In the genomic region with DNA sequence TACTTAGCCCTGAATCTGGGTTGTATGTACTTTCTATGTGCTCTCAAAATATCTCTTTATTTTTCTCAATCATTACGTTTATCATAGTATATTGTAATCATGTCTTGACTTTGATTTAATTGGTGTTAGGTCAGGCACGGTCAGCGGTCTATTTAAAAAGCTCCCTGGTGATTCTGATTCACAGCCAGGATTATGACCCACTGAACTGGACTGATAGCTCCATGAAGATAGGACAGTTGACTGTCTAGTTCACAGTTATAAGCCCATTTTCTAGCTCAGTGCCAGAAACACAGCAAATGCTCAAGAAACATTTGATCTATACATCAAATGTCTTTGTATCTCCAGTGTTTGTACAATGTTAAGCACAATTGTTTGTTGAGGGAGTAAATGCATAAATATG, we compare ENCODE assay signal across 15 cellular contexts.
DNase-seq lines count a peak whose midpoint lies in the region; ATAC-seq, FAIRE-seq and TF ChIP-seq lines count a peak whose summit lies in the region.
"Had no signal": no experiment of that assay in that cellular context is flagged by ENCODE, and none has a peak within 500 bp of the region (broad histone marks: within the 10 kb centered on the region; RNA-seq: fewer than 3 reads in every experiment).

No MANE protein-coding gene starts in this region.

- in situ Hi-C loops in brain microvascular endothelial cell (cut with HindIII; ENCODE audit: low pct_ligation_motif_present, low sequenced_read_pairs): no loop called here

- peaks cover 11% of the 10 kb centered on the region for H3K4me1 Mint-ChIP-seq in MCF 10A (ENCODE audit: insufficient read depth, unreplicated experiment)
- H3K4me1 Mint-ChIP-seq in effector memory CD8-positive, alpha-beta T cell (ENCODE audit: low read depth in 2 of 2): no peaks in the 10 kb centered on the region

- no peaks in the 10 kb centered on the region for H3K9me3 ChIP-seq in osteoblast (ENCODE audit: low read depth, low read length)

- intact Hi-C loops in MCF 10A (cut with micrococcal nuclease): no loop called here

- no peaks in the 10 kb centered on the region for H4K20me1 ChIP-seq in osteoblast (ENCODE audit: insufficient read depth, low read length)
- H4K20me1 ChIP-seq: BLaER1 had no signal

- no peaks in the 10 kb centered on the region for H3K36me3 ChIP-seq in brain microvascular endothelial cell (replicated peaks)
- no peaks in the 10 kb centered on the region for H3K36me3 ChIP-seq in osteoblast (ENCODE audit: insufficient read depth, low read length)
- H3K36me3 ChIP-seq: BLaER1 had no signal

- peak; percentile 33 for FAIRE-seq in G401.6 (lab: Jason Lieb, UNC)

- BruUV-seq in MCF 10A (replicated peaks; lab: Mats Ljungman, UMichigan): no TSS peak

- H3K27me3 ChIP-seq in brain microvascular endothelial cell (replicated peaks) (no peaks in the 10 kb centered on the region), osteoblast (ENCODE audit: insufficient read depth, low read length) (no peaks in the 10 kb centered on the region)
- H3K27me3 ChIP-seq: BLaER1 had no signal

- no peak overlapping the region for H3K27ac Mint-ChIP-seq in MCF 10A (ENCODE audit: low read depth, unreplicated experiment)
- H3K27ac Mint-ChIP-seq in effector memory CD8-positive, alpha-beta T cell: no peak overlapping the region
- H3K27ac Mint-ChIP-seq: H9 had no signal

- no peak overlapping the region for H3K4me2 ChIP-seq in osteoblast (ENCODE audit: insufficient read depth, low read length)
- H3K4me2 ChIP-seq: BLaER1, PC-9 had no signal

- DNase-seq in NCI-H146 treated with DMSO at 0.1 percent for 48 hours (lab: John Stamatoyannopoulos, UW; ENCODE audit: unreplicated experiment) (peak; percentile 21), brain microvascular endothelial cell (peak; percentile 51), osteoblast (ENCODE audit: insufficient read length, low spot score, missing footprints) (no peak), MCF 10A (ENCODE audit: unreplicated experiment) (no peak), NCI-H2227 treated with DMSO at 0.1 percent for 48 hours (lab: John Stamatoyannopoulos, UW) (no peak)
- no peak for DNase-seq in effector memory CD8-positive, alpha-beta T cell
- DNase-seq: H9, Karpas-422, NCI-H2029 treated with DMSO at 0.1 percent for 48 hours, SHP77, SW 1271 had no signal

- ATAC-seq in effector memory CD8-positive, alpha-beta T cell (replicated peaks): no peak
- ATAC-seq in HG03159 (IDR thresholded peaks at IDR 0.05; ENCODE audit: unreplicated experiment): no peak

- no peak overlapping the region for H2AFZ ChIP-seq in osteoblast (ENCODE audit: low read length)
- H2AFZ ChIP-seq: PC-9 had no signal

- POLR2A ChIA-PET in MCF 10A (lab: Yijun Ruan, JAX): no interaction called here

- no peak for TF ChIP-seq CTCF in brain microvascular endothelial cell (IDR thresholded peaks at IDR 0.05; ENCODE audit: low read depth, low read length, missing control alignments)
- no peak for TF ChIP-seq CTCF in osteoblast (IDR thresholded peaks at IDR 0.05; ENCODE audit: extremely low read depth, low read depth, low read length)
- TF ChIP-seq CTCF in MCF 10A (IDR thresholded peaks at IDR 0.05; ENCODE audit: unreplicated experiment): no peak

- H3K27ac ChIP-seq in brain microvascular endothelial cell (peak overlapping the region; percentile 90), osteoblast (ENCODE audit: low read depth, low read length) (peak overlapping the region; percentile 87)
- H3K27ac ChIP-seq: BLaER1, PC-9 had no signal

- CTCF ChIA-PET in MCF 10A (lab: Yijun Ruan, JAX): interaction anchor here (0.5 kb wide), 1 partner anchor 12 kb away, joined by 5 read pairs; no protein-coding TSS in a partner anchor

- H3K4me3 ChIP-seq in brain microvascular endothelial cell (ENCODE audit: low read depth, low read length) (no peak overlapping the region), osteoblast (ENCODE audit: insufficient read depth, low read length) (no peak overlapping the region)
- H3K4me3 ChIP-seq: BLaER1, PC-9 had no signal

- H3K4me1 ChIP-seq in osteoblast (ENCODE audit: insufficient read depth, low read length): peaks cover 49% of the 10 kb centered on the region

- no peak overlapping the region for H3K4me3 Mint-ChIP-seq in MCF 10A (ENCODE audit: unreplicated experiment)
- H3K4me3 Mint-ChIP-seq in effector memory CD8-positive, alpha-beta T cell: no peak overlapping the region
- H3K4me3 Mint-ChIP-seq: H9 had no signal

- H3K79me2 ChIP-seq in osteoblast (ENCODE audit: insufficient read depth, low read length): no peaks in the 10 kb centered on the region

- no peaks in the 10 kb centered on the region for H3K36me3 Mint-ChIP-seq in MCF 10A (ENCODE audit: insufficient read depth, unreplicated experiment)
- no peaks in the 10 kb centered on the region for H3K36me3 Mint-ChIP-seq in effector memory CD8-positive, alpha-beta T cell (ENCODE audit: insufficient read depth)

- H3K9me3 Mint-ChIP-seq in MCF 10A (ENCODE audit: unreplicated experiment): no peaks in the 10 kb centered on the region
- peaks cover 0 to 5% of the 10 kb centered on the region in 2 donors for H3K9me3 Mint-ChIP-seq in effector memory CD8-positive, alpha-beta T cell
- H3K9me3 Mint-ChIP-seq: H9 had no signal

- no peaks in the 10 kb centered on the region for H3K27me3 Mint-ChIP-seq in MCF 10A (ENCODE audit: insufficient read depth, unreplicated experiment)
- no peaks in the 10 kb centered on the region for H3K27me3 Mint-ChIP-seq in effector memory CD8-positive, alpha-beta T cell

Comparison
In these comparisons a context has a peak if more than half of its experiments do, and no peak if none do; other contexts are left out.
1. DNase-seq: peak in NCI-H146 treated with DMSO at 0.1 percent for 48 hours (single experiment) and brain microvascular endothelial cell (single experiment); none in osteoblast (single experiment), MCF 10A (single experiment), effector memory CD8-positive, alpha-beta T cell (0 of 3) and NCI-H2227 treated with DMSO at 0.1 percent for 48 hours (single experiment).